ENCODE assay signal across 9 cellular contexts in the genomic region with DNA sequence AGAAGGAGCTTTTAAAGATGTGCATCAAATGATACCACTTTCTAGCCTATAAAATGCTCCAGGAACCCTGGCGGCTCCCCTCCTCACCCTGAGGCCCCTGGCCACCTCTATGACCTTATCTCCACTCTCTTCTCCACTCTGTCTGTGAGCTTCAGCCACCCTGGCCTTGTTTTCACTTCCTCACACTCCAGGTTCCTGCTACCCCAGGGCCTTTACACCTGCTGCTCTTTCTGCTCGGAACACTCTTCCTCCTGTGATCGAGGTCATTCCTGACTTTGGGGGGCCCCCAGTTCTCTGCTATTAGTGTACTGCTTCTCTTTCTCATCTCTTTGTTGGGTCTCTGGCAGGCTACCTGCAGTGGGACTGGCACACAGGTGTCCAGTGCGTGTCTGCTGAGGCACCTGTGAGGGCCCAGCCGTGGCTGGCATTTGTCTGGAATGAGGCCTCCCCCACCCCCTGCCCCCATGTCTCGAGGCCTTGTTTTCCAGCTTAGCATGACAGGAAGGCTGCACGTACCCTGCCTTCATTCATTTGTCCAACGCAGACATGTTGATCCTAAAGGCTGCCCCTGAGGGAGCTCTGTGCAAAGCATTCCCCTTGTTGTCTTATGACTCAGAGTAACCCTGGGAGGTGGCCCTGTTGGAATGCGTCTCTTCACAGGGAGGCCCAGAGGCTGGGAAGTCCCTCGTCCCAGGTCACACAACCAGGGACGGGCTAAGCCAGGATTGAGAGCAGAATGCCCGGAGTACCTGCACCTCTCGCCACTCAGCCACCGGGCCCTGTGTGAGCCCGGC. TPM values are rescaled to one million over a fixed set of nuclear protein-coding genes. Genes with fewer than 3 reads are reported as not detected.
DNase-seq lines count a peak whose midpoint lies in the region; ATAC-seq and TF ChIP-seq lines count a peak whose summit lies in the region.
"Had no signal": no experiment of that assay in that cellular context is flagged by ENCODE, and none has a peak within 500 bp of the region (broad histone marks: within the 10 kb centered on the region; RNA-seq: fewer than 3 reads in every experiment).

No MANE protein-coding gene starts in this region.

- WGBS in neuronal stem cell (ENCODE audit: extremely low coverage in 2 of 2, insufficient read length in 2 of 2, insufficient replicate concordance in 1 of 2), 2 donors = no CpG with 5 or more reads among the region's 15 CpGs
- 63 to 80% (median 68%) methylated on average over 9 to 15 of the region's 15 CpGs for WGBS in stomach, 5 donors

- H3K4me2 ChIP-seq in neuronal stem cell (ENCODE audit: insufficient read depth, low read length, poor library complexity, severe bottlenecking) = no peak overlapping the region

- peaks cover 23% of the 10 kb centered on the region for H3K4me1 Mint-ChIP-seq in T-helper 2 cell treated with Interferon-gamma antibody and Interleukin-4, amounts not matched to agents 5 μg/mL and 100 μg/mL, for 36 hours (ENCODE audit: low read depth)
- peaks cover 13% of the 10 kb centered on the region for H3K4me1 Mint-ChIP-seq in endothelial cell (ENCODE audit: unreplicated experiment)

- no peak for ATAC-seq in HG03571 (IDR thresholded peaks at IDR 0.05; ENCODE audit: unreplicated experiment)

- H3K36me3 ChIP-seq in neuronal stem cell (replicated peaks in 1 of 2; ENCODE audit: control insufficient read depth in 2 of 2, insufficient read depth in 2 of 2, low read length in 2 of 2) = peaks cover 29 to 49% of the 10 kb centered on the region in 2 donors
- peaks cover 26 to 51% (median 30%) of the 10 kb centered on the region in 4 donors for H3K36me3 ChIP-seq in stomach

- peak overlapping the region; percentile 18 for H3K9ac ChIP-seq in neuronal stem cell (ENCODE audit: low read depth, low read length, poor library complexity)

- H2BK15ac ChIP-seq in neuronal stem cell (ENCODE audit: low read length) = no peak overlapping the region

- no peak for TF ChIP-seq EP300 in stomach (IDR thresholded peaks at IDR 0.05)

- no peak overlapping the region for H2BK12ac ChIP-seq in neuronal stem cell (ENCODE audit: low read length)

- no peak for TF ChIP-seq CTCF in endothelial cell (IDR thresholded peaks at IDR 0.05; ENCODE audit: unreplicated experiment)
- TF ChIP-seq CTCF in stomach (IDR thresholded peaks at IDR 0.05) = no peak

- H3K9me3 ChIP-seq in neuronal stem cell (replicated peaks in 1 of 2; ENCODE audit: control insufficient read depth in 2 of 2, insufficient read depth in 1 of 2, low read depth in 1 of 2, low read length in 2 of 2) (peaks cover 0 to 2% of the 10 kb centered on the region in 2 donors), stomach (no peaks in the 10 kb centered on the region)

- no peak overlapping the region for H2AFZ ChIP-seq in neuronal stem cell (ENCODE audit: low read length)

- peaks cover 17% of the 10 kb centered on the region for H3K79me1 ChIP-seq in neuronal stem cell (ENCODE audit: low read depth, low read length)

- H3K4me1 ChIP-seq in neuronal stem cell (ENCODE audit: control insufficient read depth in 2 of 2, insufficient read depth in 1 of 2, low read depth in 1 of 2, low read length in 2 of 2) = peaks cover 2 to 6% of the 10 kb centered on the region in 2 donors
- H3K4me1 ChIP-seq in stomach = peaks cover 31 to 63% (median 43%) of the 10 kb centered on the region in 4 donors

- H3K36me3 Mint-ChIP-seq in T-helper 2 cell treated with Interferon-gamma antibody and Interleukin-4, amounts not matched to agents 5 μg/mL and 100 μg/mL, for 36 hours (ENCODE audit: low read depth) = peaks cover 18% of the 10 kb centered on the region
- H3K36me3 Mint-ChIP-seq in endothelial cell (ENCODE audit: low read depth, unreplicated experiment) = peaks cover 12% of the 10 kb centered on the region

- H3K23ac ChIP-seq in neuronal stem cell (ENCODE audit: low read depth, low read length, poor library complexity) = no peak overlapping the region

- H3K18ac ChIP-seq in neuronal stem cell (ENCODE audit: low read length) = no peak overlapping the region

- no peaks in the 10 kb centered on the region for H3K9me3 Mint-ChIP-seq in T-helper 2 cell treated with Interferon-gamma antibody and Interleukin-4, amounts not matched to agents 5 μg/mL and 100 μg/mL, for 36 hours
- H3K9me3 Mint-ChIP-seq in endothelial cell (ENCODE audit: unreplicated experiment) = no peaks in the 10 kb centered on the region

- H2BK120ac ChIP-seq in neuronal stem cell (ENCODE audit: low read depth, low read length) = no peak overlapping the region

- H3K27me3 Mint-ChIP-seq in T-helper 2 cell treated with Interferon-gamma antibody and Interleukin-4, amounts not matched to agents 5 μg/mL and 100 μg/mL, for 36 hours (ENCODE audit: low read depth) = no peaks in the 10 kb centered on the region
- peaks cover 11% of the 10 kb centered on the region for H3K27me3 Mint-ChIP-seq in endothelial cell (ENCODE audit: unreplicated experiment)

- DNase-seq in T-helper 2 cell treated with Interferon-gamma antibody and Interleukin-4, amounts not matched to agents 5 μg/mL and 100 μg/mL, for 36 hours (ENCODE audit: low spot score) = no peak
- DNase-seq in T-helper 2 cell (no peak), RPMI7951 (ENCODE audit: low read depth) (peak; percentile 84), endothelial cell (ENCODE audit: low spot score) (no peak), neuronal stem cell (ENCODE audit: low spot score) (no peak), stomach (no peak), NCI-H1436 (lab: John Stamatoyannopoulos, UW) (no peak)
- DNase-seq: NCI-H446 had no signal

- H4K8ac ChIP-seq in neuronal stem cell (ENCODE audit: low read depth, low read length) = no peak overlapping the region

- peak overlapping the region in 1 of 2 donors; percentile 6 for H3K4me3 ChIP-seq in neuronal stem cell (ENCODE audit: low read length in 2 of 2)
- H3K4me3 ChIP-seq in stomach = peak overlapping the region in 1 of 4 donors; percentile 6

- no peak overlapping the region for H3K27ac ChIP-seq in neuronal stem cell (replicated peaks; ENCODE audit: low read length)
- peak overlapping the region in 1 of 5 donors; percentile 50 for H3K27ac ChIP-seq in stomach

- peak overlapping the region; percentile 32 for H3K27ac Mint-ChIP-seq in T-helper 2 cell treated with Interferon-gamma antibody and Interleukin-4, amounts not matched to agents 5 μg/mL and 100 μg/mL, for 36 hours
- H3K27ac Mint-ChIP-seq in endothelial cell (ENCODE audit: unreplicated experiment) = peak overlapping the region; percentile 50

- no peak for TF ChIP-seq POLR2A in stomach (IDR thresholded peaks at IDR 0.05)

- H2BK5ac ChIP-seq in neuronal stem cell (ENCODE audit: low read length) = peak overlapping the region; percentile 57

- peak overlapping the region; percentile 48 for H3K4me3 Mint-ChIP-seq in T-helper 2 cell treated with Interferon-gamma antibody and Interleukin-4, amounts not matched to agents 5 μg/mL and 100 μg/mL, for 36 hours
- peak overlapping the region; percentile 79 for H3K4me3 Mint-ChIP-seq in endothelial cell (ENCODE audit: unreplicated experiment)

- H4K91ac ChIP-seq in neuronal stem cell (ENCODE audit: low read depth, low read length, poor library complexity) = no peak overlapping the region

- no peak overlapping the region for H2AK5ac ChIP-seq in neuronal stem cell (ENCODE audit: low read depth, low read length)

- intact Hi-C loops in stomach (cut with DNase I; ENCODE audit: low total_unique reads) = no loop called here

- H3K14ac ChIP-seq in neuronal stem cell (ENCODE audit: low read length) = no peak overlapping the region

- no peak overlapping the region for H3K4ac ChIP-seq in neuronal stem cell (ENCODE audit: low read length)

- H3K27me3 ChIP-seq in neuronal stem cell (ENCODE audit: control insufficient read depth in 3 of 3, insufficient read depth in 3 of 3, low read depth in 1 of 3, low read length in 3 of 3) (no peaks in the 10 kb centered on the region), stomach (no peaks in the 10 kb centered on the region)

RNA-seq across cellular contexts. Expression of a gene that starts 2.3 kb away (rescaled TPM):
- 20.2 and 25.9 TPM in 2 replicates for total RNA-seq in RPMI7951 (2014; rRNA removed; shearing (Covaris generic))
- 44.7 TPM for total RNA-seq in endothelial cell (ENCODE audit: unreplicated experiment)
- polyA plus RNA-seq in neuronal stem cell (2013, experiment 1 of 2) = 78.2 TPM
- 78.5 TPM for polyA plus RNA-seq in neuronal stem cell (2013, experiment 2 of 2)
- total RNA-seq in stomach = 10 to 100 TPM in 4 of 5 donors, 1 to 10 TPM in 1; 2.2 to 56.0 (median 21.4) TPM
- 10 to 100 TPM; 30.8 to 63.7 (median 48.1) TPM for polyA plus RNA-seq in stomach

RNA-seq across cellular contexts. Expression of a gene that starts 6.0 kb away (rescaled TPM):
- 77.3 and 79.5 TPM in 2 replicates for total RNA-seq in RPMI7951 (2014; rRNA removed; shearing (Covaris generic))
- 60.2 TPM for total RNA-seq in endothelial cell (ENCODE audit: unreplicated experiment)
- 60.1 TPM for polyA plus RNA-seq in neuronal stem cell (2013, experiment 1 of 2)
- polyA plus RNA-seq in neuronal stem cell (2013, experiment 2 of 2) = 60.9 TPM
- total RNA-seq in stomach = 100 to 1,000 TPM in 3 of 5 donors, 10 to 100 TPM in 1, 1 to 10 TPM in 1; 6.6 to 167 (median 142) TPM
- 100 to 1,000 TPM; 161 to 200 (median 192) TPM for polyA plus RNA-seq in stomach

RNA-seq across cellular contexts. Expression of a gene that starts 8.4 kb away (rescaled TPM):
- 16.5 and 17.9 TPM in 2 replicates for total RNA-seq in RPMI7951 (2014; rRNA removed; shearing (Covaris generic))
- 8.9 TPM for total RNA-seq in endothelial cell (ENCODE audit: unreplicated experiment)
- 10.9 TPM for polyA plus RNA-seq in neuronal stem cell (2013, experiment 1 of 2)
- polyA plus RNA-seq in neuronal stem cell (2013, experiment 2 of 2) = 10.5 TPM
- 10 to 100 TPM in 3 of 5 donors, 1 to 10 TPM in 2; 4.9 to 28.1 (median 15.2) TPM for total RNA-seq in stomach
- polyA plus RNA-seq in stomach = 10 to 100 TPM in 1 of 3 donors, 1 to 10 TPM in 2; 8.0 to 12.0 (median 9.8) TPM

RNA-seq across cellular contexts. Expression of a gene that starts 23.0 kb away (rescaled TPM):
- total RNA-seq in RPMI7951 (2014; rRNA removed; shearing (Covaris generic)) = 2.9 and 3.7 TPM in 2 replicates
- total RNA-seq in endothelial cell (ENCODE audit: unreplicated experiment) (19.0 TPM), stomach (10 to 100 TPM in 4 of 5 donors, 1 to 10 TPM in 1; 2.9 to 37.9 (median 23.0) TPM)
- 12.9 TPM for polyA plus RNA-seq in neuronal stem cell (2013, experiment 1 of 2)
- polyA plus RNA-seq in neuronal stem cell (2013, experiment 2 of 2) = 13.2 TPM
- polyA plus RNA-seq in stomach = 1 to 10 TPM; 1.1 to 5.1 (median 3.6) TPM

RNA-seq across cellular contexts. Expression of a gene that starts 25.7 kb away (rescaled TPM):
- total RNA-seq in RPMI7951 (2014; rRNA removed; shearing (Covaris generic)) = 15.4 and 17.7 TPM in 2 replicates
- total RNA-seq in endothelial cell (ENCODE audit: unreplicated experiment) (27.3 TPM), stomach (10 to 100 TPM; 17.1 to 93.9 (median 68.7) TPM)
- 27.4 TPM for polyA plus RNA-seq in neuronal stem cell (2013, experiment 1 of 2)
- 27.5 TPM for polyA plus RNA-seq in neuronal stem cell (2013, experiment 2 of 2)
- 10 to 100 TPM; 11.2 to 11.8 (median 11.4) TPM for polyA plus RNA-seq in stomach
